In the genomic region with DNA sequence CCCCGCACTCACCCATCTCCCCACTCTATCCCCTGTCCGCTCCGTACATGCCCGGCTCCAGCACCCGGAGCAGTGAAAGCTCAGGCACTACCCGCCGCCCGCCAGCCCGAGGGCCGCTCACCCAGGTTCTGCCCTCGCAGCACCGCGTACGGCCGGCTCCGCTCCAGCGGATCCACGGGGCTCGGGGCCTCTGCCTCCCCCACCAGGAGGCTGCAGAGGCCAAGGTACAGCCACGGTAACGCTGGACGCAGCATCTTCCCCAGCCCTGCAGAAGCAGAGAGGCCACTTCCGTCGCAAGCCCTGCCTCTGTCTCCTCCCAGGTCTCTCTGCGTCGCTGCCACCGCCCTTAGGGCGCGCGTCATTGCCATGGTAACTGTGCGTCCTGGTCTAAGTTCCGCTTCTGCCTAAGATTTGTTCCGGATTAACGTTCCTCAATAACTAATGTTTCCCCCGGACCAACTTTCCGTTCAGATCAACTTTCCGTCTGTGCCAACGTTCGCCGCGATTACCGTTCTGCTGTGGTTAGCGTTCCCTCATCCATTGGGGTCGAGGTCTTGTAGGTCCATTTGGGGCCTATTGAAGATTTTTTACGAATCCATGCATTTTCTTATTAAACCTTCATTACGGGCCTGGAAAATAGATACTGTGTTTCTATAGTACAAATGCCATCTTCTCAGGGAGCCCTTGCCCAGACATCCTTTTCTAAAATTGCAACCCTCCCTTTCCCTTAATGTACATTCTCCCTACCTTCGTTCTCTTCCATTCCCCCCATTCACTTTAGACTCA, we compare ENCODE assay signal across 1 cellular context.
TF ChIP-seq lines count a peak whose summit lies in the region.

A gene with protein sequence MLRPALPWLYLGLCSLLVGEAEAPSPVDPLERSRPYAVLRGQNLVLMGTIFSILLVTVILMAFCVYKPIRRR (minus strand): TSS at position 281 of the 786 bp plus-strand sequence. CDS start 27 bp downstream, at position 254.

TF ChIP-seq in HepG2, 621 proteins besides CTCF, POLR2A, EP300 and RAD21 (continued from another document and continues in another):
- TF ChIP-seq, protein P1, sequence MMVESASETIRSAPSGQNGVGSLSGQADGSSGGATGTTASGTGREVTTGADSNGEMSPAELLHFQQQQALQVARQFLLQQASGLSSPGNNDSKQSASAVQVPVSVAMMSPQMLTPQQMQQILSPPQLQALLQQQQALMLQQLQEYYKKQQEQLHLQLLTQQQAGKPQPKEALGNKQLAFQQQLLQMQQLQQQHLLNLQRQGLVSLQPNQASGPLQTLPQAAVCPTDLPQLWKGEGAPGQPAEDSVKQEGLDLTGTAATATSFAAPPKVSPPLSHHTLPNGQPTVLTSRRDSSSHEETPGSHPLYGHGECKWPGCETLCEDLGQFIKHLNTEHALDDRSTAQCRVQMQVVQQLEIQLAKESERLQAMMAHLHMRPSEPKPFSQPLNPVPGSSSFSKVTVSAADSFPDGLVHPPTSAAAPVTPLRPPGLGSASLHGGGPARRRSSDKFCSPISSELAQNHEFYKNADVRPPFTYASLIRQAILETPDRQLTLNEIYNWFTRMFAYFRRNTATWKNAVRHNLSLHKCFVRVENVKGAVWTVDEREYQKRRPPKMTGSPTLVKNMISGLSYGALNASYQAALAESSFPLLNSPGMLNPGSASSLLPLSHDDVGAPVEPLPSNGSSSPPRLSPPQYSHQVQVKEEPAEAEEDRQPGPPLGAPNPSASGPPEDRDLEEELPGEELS (CRISPR knock-in tag; IDR thresholded peaks at IDR 0.05) = peak; percentile 74
- TF ChIP-seq ZNF501 (CRISPR knock-in tag; IDR thresholded peaks at IDR 0.05) (peak; percentile 75; the same call in 1 of the 2 replicates), MAZ (IDR thresholded peaks at IDR 0.05; ENCODE audit: borderline replicate concordance, low read depth, low read length) (no peak), MAZ (CRISPR knock-in tag; IDR thresholded peaks at IDR 0.05; ENCODE audit: low read depth) (peak; percentile 82), STAG1 (CRISPR knock-in tag; IDR thresholded peaks at IDR 0.05) (peak; percentile 50), MIER2 (CRISPR knock-in tag; IDR thresholded peaks at IDR 0.05) (no peak; the same call in 1 of the 2 replicates), HNRNPLL (IDR thresholded peaks at IDR 0.05; ENCODE audit: low read depth, low read length, poor library complexity, severe bottlenecking) (peak; percentile 83), NRL (CRISPR knock-in tag; IDR thresholded peaks at IDR 0.05; ENCODE audit: borderline replicate concordance) (peak; percentile 68; the same call in 1 of the 2 replicates), FOSL2 (CRISPR knock-in tag; IDR thresholded peaks at IDR 0.05) (peak; percentile 65), TIGD3 (CRISPR knock-in tag; IDR thresholded peaks at IDR 0.05; ENCODE audit: borderline replicate concordance) (0 out of 2 replicates have a peak, but pooled peaks have one; percentile 63), ZNF354B (CRISPR knock-in tag; IDR thresholded peaks at IDR 0.05) (0 out of 2 replicates have a peak, but pooled peaks have one; percentile 68), ERF (CRISPR knock-in tag; IDR thresholded peaks at IDR 0.05) (peak; percentile 92), REL (CRISPR knock-in tag; conservative IDR thresholded peaks at IDR 0.05) (peak; percentile 29; the same call in 1 of the 2 replicates), GABPA (IDR thresholded peaks at IDR 0.05; ENCODE audit: low read depth, low read length) (peak; percentile 84), GABPA (CRISPR knock-in tag; IDR thresholded peaks at IDR 0.05; ENCODE audit: low read depth) (peak; percentile 97), THAP8 (CRISPR knock-in tag; IDR thresholded peaks at IDR 0.05; ENCODE audit: borderline replicate concordance) (no peak), FOXA3 (CRISPR knock-in tag; IDR thresholded peaks at IDR 0.05) (peak; percentile 79), KDM1A (CRISPR knock-in tag; IDR thresholded peaks at IDR 0.05) (no peak), ZNF557 (CRISPR knock-in tag; IDR thresholded peaks at IDR 0.05) (0 out of 2 replicates have a peak, but pooled peaks have one; percentile 18), CHD2 (IDR thresholded peaks at IDR 0.05; ENCODE audit: low read depth, low read length) (peak; percentile 30; the same call in 1 of the 2 replicates), ZUFSP (CRISPR knock-in tag; IDR thresholded peaks at IDR 0.05; ENCODE audit: borderline replicate concordance) (no peak), AGO2 (optimal IDR thresholded peaks at IDR 0.05; ENCODE audit: low read depth, low read length) (peak; percentile 45), ZNF407 (CRISPR knock-in tag; IDR thresholded peaks at IDR 0.05; ENCODE audit: not compliant biosample characterization) (peak; percentile 62), TOPORS (CRISPR knock-in tag; IDR thresholded peaks at IDR 0.05) (peak; percentile 42; the same call in 1 of the 2 replicates), ZNF282 (IDR thresholded peaks at IDR 0.05; ENCODE audit: partially characterized antibody) (no peak), ZNF772 (CRISPR knock-in tag; IDR thresholded peaks at IDR 0.05) (peak; percentile 71; the same call in 1 of the 2 replicates), ARNTL (CRISPR knock-in tag; IDR thresholded peaks at IDR 0.05) (peak; percentile 48; the same call in 1 of the 2 replicates), CCDC6 (CRISPR knock-in tag; IDR thresholded peaks at IDR 0.05) (0 out of 2 replicates have a peak, but pooled peaks have one; percentile 58), HBP1 (CRISPR knock-in tag; IDR thresholded peaks at IDR 0.05; ENCODE audit: low read depth) (peak; percentile 88), ZNF138 (CRISPR knock-in tag; IDR thresholded peaks at IDR 0.05; ENCODE audit: low read depth) (no peak), ZMAT3 (CRISPR knock-in tag; conservative IDR thresholded peaks at IDR 0.05) (peak; percentile 91), HNRNPL (IDR thresholded peaks at IDR 0.05; ENCODE audit: low read depth, low read length) (0 out of 2 replicates have a peak, but pooled peaks have one; percentile 45), LCORL (IDR thresholded peaks at IDR 0.05) (no peak), LCORL (CRISPR knock-in tag; IDR thresholded peaks at IDR 0.05) (peak; percentile 83), ZKSCAN1 (IDR thresholded peaks at IDR 0.05; ENCODE audit: low read length) (peak; percentile 53), ZNF580 (CRISPR knock-in tag; IDR thresholded peaks at IDR 0.05; ENCODE audit: borderline replicate concordance, low read depth) (peak; percentile 85; the same call in 1 of the 2 replicates), DPF2 (CRISPR knock-in tag; IDR thresholded peaks at IDR 0.05; ENCODE audit: borderline replicate concordance, low read depth) (no peak)
- TF ChIP-seq, protein P2, sequence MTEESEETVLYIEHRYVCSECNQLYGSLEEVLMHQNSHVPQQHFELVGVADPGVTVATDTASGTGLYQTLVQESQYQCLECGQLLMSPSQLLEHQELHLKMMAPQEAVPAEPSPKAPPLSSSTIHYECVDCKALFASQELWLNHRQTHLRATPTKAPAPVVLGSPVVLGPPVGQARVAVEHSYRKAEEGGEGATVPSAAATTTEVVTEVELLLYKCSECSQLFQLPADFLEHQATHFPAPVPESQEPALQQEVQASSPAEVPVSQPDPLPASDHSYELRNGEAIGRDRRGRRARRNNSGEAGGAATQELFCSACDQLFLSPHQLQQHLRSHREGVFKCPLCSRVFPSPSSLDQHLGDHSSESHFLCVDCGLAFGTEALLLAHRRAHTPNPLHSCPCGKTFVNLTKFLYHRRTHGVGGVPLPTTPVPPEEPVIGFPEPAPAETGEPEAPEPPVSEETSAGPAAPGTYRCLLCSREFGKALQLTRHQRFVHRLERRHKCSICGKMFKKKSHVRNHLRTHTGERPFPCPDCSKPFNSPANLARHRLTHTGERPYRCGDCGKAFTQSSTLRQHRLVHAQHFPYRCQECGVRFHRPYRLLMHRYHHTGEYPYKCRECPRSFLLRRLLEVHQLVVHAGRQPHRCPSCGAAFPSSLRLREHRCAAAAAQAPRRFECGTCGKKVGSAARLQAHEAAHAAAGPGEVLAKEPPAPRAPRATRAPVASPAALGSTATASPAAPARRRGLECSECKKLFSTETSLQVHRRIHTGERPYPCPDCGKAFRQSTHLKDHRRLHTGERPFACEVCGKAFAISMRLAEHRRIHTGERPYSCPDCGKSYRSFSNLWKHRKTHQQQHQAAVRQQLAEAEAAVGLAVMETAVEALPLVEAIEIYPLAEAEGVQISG (CRISPR knock-in tag; IDR thresholded peaks at IDR 0.05) = peak; percentile 92; the same call in 1 of the 2 replicates
